In genomic region chr20:31951530-31952453, GRCh38 we compare ENCODE assay signal across 8 cellular contexts. TPM values are rescaled to one million over a fixed set of nuclear protein-coding genes. Genes with fewer than 3 reads are reported as not detected.
A peak's percentile ranks its signal among the peaks of the same experiment; 100 is the strongest.
DNase-seq lines count a peak whose midpoint lies in the region; ATAC-seq and TF ChIP-seq lines count a peak whose summit lies in the region.

Gene PDRG1 (minus strand): TSS chr20:31952046. CDS start chr20:31951961, 85 bp downstream.

- TF ChIP-seq CTCF in RWPE1 (conservative IDR thresholded peaks at IDR 0.05; ENCODE audit: low read depth) (peak; percentile 100), fibroblast of the aortic adventitia (IDR thresholded peaks at IDR 0.05; ENCODE audit: insufficient read depth, low read length) (peak; percentile 96), nephron (IDR thresholded peaks at IDR 0.05; ENCODE audit: unreplicated experiment in 3 of 3) (peak; percentile 88 to 93 (median 93))

- CTCF ChIA-PET in RWPE1 (lab: Yijun Ruan, JAX), result interaction anchor here (0.6 to 3.7 kb wide), 34 partner anchors 8 to 838 kb away, joined by 3 to 73 read pairs (median 4); no protein-coding TSS in a partner anchor

- POLR2A ChIA-PET in RWPE1 (lab: Yijun Ruan, JAX; ENCODE audit: low non-redundant PET), result interaction anchor here (0.5 to 1.1 kb wide), 7 partner anchors 10 to 118 kb away, joined by 3 to 7 read pairs (median 3); no protein-coding TSS in a partner anchor

- H3K27me3 ChIP-seq in H7 (ENCODE audit: control insufficient read depth, insufficient read depth, low read length), result peaks cover 2% of the 10 kb centered on the region; the same call in 1 of the 2 replicates

- no peaks in the 10 kb centered on the region for H3K9me3 Mint-ChIP-seq in activated T-helper 17 cell treated with anti-CD3 and anti-CD28 coated beads, Interleukin-2, amount 50 U/mL, for 72 hours
- no peaks in the 10 kb centered on the region for H3K9me3 Mint-ChIP-seq in nephron

- peaks cover 25% of the 10 kb centered on the region for H3K4me1 Mint-ChIP-seq in activated T-helper 17 cell treated with anti-CD3 and anti-CD28 coated beads, Interleukin-2, amount 50 U/mL, for 72 hours
- peaks cover 32% of the 10 kb centered on the region for H3K4me1 Mint-ChIP-seq in nephron

- H3K36me3 Mint-ChIP-seq in activated T-helper 17 cell treated with anti-CD3 and anti-CD28 coated beads, Interleukin-2, amount 50 U/mL, for 72 hours (ENCODE audit: low read depth), result peaks cover 50% of the 10 kb centered on the region
- H3K36me3 Mint-ChIP-seq in nephron (ENCODE audit: low read depth), result peaks cover 41% of the 10 kb centered on the region

- H3K27ac ChIP-seq in RWPE1, result peak within 1 kb of the TSS; percentile 61

- H3K27ac Mint-ChIP-seq in activated T-helper 17 cell treated with anti-CD3 and anti-CD28 coated beads, Interleukin-2, amount 50 U/mL, for 72 hours, result peak within 1 kb of the TSS; percentile 95
- H3K27ac Mint-ChIP-seq in nephron, result peak within 1 kb of the TSS; percentile 84 to 98 (median 92)

- peaks cover 10% of the 10 kb centered on the region for H3K27me3 Mint-ChIP-seq in activated T-helper 17 cell treated with anti-CD3 and anti-CD28 coated beads, Interleukin-2, amount 50 U/mL, for 72 hours
- H3K27me3 Mint-ChIP-seq in nephron (ENCODE audit: low read depth), result peaks cover 26% of the 10 kb centered on the region

- DNase-seq in GDM1 (lab: John Stamatoyannopoulos, UW), result peak; percentile 96
- peak; percentile 99 for DNase-seq in H7
- peak; percentile 99 for DNase-seq in LoVo (ENCODE audit: low spot score)
- DNase-seq in RWPE1 (ENCODE audit: low spot score), result peak; percentile 98
- peak; percentile 94 for DNase-seq in fibroblast of the aortic adventitia (ENCODE audit: low read depth)
- DNase-seq in stimulated activated naive CD8-positive, alpha-beta T cell treated with anti-CD3 and anti-CD28 coated beads, Interleukin-15, Interleukin-2, amounts not matched to agents 100 U/mL and 50 U/mL, for 24 hours, result peak; percentile 99

- H3K36me3 ChIP-seq in H7 (replicated peaks; ENCODE audit: control insufficient read depth, insufficient read depth, low read length), result peaks cover 24% of the 10 kb centered on the region

- ATAC-seq in activated T-helper 17 cell treated with anti-CD3 and anti-CD28 coated beads, Interleukin-2, amount 50 U/mL, for 72 hours (replicated peaks), result peak; percentile 99
- peak; percentile 98 for ATAC-seq in stimulated activated naive CD8-positive, alpha-beta T cell treated with anti-CD3 and anti-CD28 coated beads, Interleukin-15, Interleukin-2, amounts not matched to agents 100 U/mL and 50 U/mL, for 24 hours

- H3K4me3 ChIP-seq in H7 (ENCODE audit: insufficient read depth, low read depth, low read length), result peak within 1 kb of the TSS; percentile 81
- H3K4me3 ChIP-seq in fibroblast of the aortic adventitia (ENCODE audit: low read depth, low read length), result peak within 1 kb of the TSS; percentile 93

- H3K4me3 Mint-ChIP-seq in activated T-helper 17 cell treated with anti-CD3 and anti-CD28 coated beads, Interleukin-2, amount 50 U/mL, for 72 hours, result peak within 1 kb of the TSS; percentile 87
- peak within 1 kb of the TSS; percentile 96 to 100 (median 97) for H3K4me3 Mint-ChIP-seq in nephron

RNA-seq across cellular contexts. Expression of gene PDRG1, which starts in this region (rescaled TPM):
- total RNA-seq in H7 (2014; rRNA removed; shearing (Covaris generic)), result 8.4 and 12.8 TPM in 2 replicates
- total RNA-seq in activated T-helper 17 cell treated with anti-CD3 and anti-CD28 coated beads, Interleukin-2, amount 50 U/mL, for 72 hours, result 10 to 100 TPM; 13.1 to 19.1 TPM
- total RNA-seq in fibroblast of the aortic adventitia (ENCODE audit: low replicate concordance), result 3.0 and 3.8 TPM in 2 replicates

Comparison
In these comparisons a context has a peak if more than half of its experiments do, and no peak if none do; other contexts are left out.
1. Peak in every context shown above with its lines: DNase-seq, ATAC-seq, H3K4me3 ChIP-seq and H3K27ac ChIP-seq.